11 cellular contexts compared by ENCODE assay signal in the genomic region with DNA sequence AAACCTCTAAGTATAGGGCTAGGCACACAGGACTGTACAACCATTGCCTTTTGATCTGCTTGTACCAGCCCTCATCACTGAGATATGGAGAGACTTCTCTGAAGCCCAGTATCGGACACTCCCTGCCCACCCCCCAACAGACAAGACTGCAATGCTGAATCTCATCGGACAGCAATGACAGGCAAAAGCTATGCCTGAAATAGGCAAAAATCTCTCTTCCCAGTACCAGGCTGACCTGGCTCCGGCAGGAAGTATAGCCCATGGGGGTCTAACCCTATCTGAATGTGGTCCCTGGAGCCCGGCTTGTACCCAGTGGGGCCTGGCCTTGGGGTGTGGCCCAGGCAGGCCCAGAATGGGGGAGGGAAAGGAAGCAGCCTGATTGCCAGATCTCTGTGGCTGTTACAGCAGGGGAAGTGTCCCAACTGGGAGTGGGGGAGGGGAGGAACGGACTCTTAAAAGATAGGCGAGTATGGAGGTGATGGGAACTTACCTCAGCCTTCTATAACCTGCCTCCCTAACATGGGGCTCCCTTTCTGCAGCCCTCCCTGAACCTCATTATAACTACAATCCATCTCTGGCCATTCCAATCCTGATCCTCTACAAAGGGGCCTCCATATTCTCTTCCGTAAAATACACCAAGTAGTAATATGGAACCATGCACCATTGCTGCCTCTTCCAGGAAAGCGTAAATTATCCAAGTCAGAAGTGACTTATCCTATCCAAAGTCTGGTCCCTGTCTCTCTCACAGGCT. TPM values are rescaled to one million over a fixed set of nuclear protein-coding genes. Genes with fewer than 3 reads are reported as not detected.
A peak's percentile ranks its signal among the peaks of the same experiment; 100 is the strongest.
DNase-seq lines count a peak whose midpoint lies in the region; ATAC-seq, FAIRE-seq and TF ChIP-seq lines count a peak whose summit lies in the region.
"Had no signal": no experiment of that assay in that cellular context is flagged by ENCODE, and none has a peak within 500 bp of the region (broad histone marks: within the 10 kb centered on the region; RNA-seq: fewer than 3 reads in every experiment).

No MANE protein-coding gene starts in this region.

- DNase-seq in GM12892 (ENCODE audit: insufficient read length) (no peak), T-helper 17 cell (no peak), fibroblast of villous mesenchyme (ENCODE audit: low read depth) (peak; percentile 11), gastrocnemius medialis (peak in 1 of 2 donors; percentile 36), NCI-H524 (lab: John Stamatoyannopoulos, UW) (no peak)
- DNase-seq: activated CD4-positive, alpha-beta T cell treated with anti-CD3 and anti-CD28 coated beads for 4 hours; NCI-H187 treated with DMSO at 0.1 percent for 48 hours had no signal

- H3K4me1 ChIP-seq in gastrocnemius medialis: peaks cover 18 to 28% of the 10 kb centered on the region in 2 donors

- intact Hi-C loops in gastrocnemius medialis (cut with DNase I; ENCODE audit: low total_unique reads): no loop called here

- peak overlapping the region; percentile 97 for H3K4me3 Mint-ChIP-seq in T-helper 17 cell

- H3K9me3 ChIP-seq in T-helper 17 cell (ENCODE audit: control insufficient read depth, low read length, poor library complexity, severe bottlenecking): no peaks in the 10 kb centered on the region
- H3K9me3 ChIP-seq in gastrocnemius medialis: no peaks in the 10 kb centered on the region
- H3K9me3 ChIP-seq: suprapubic skin had no signal

- no peak for ATAC-seq in T-helper 17 cell
- ATAC-seq in gastrocnemius medialis: peak in 1 of 2 donors; percentile 29
- no peak for ATAC-seq in GM18498 (IDR thresholded peaks at IDR 0.05; ENCODE audit: unreplicated experiment)
- ATAC-seq in HG03045 (IDR thresholded peaks at IDR 0.05; ENCODE audit: unreplicated experiment): no peak
- ATAC-seq in HG03159 (IDR thresholded peaks at IDR 0.05; ENCODE audit: unreplicated experiment): no peak

- in situ Hi-C loops in gastrocnemius medialis (cut with MboI; ENCODE audit: low sequenced_read_pairs in 4 of 4): loop anchor here in 3 of 4 donors (25.0 kb wide), 2 partner anchors 372 to 778 kb away; a partner anchor contains a TSS

- no peak overlapping the region for H3K4me3 ChIP-seq in fibroblast of villous mesenchyme (ENCODE audit: low read depth, low read length)
- H3K4me3 ChIP-seq in gastrocnemius medialis: no peak overlapping the region
- H3K4me3 ChIP-seq: suprapubic skin had no signal

- no peak for TF ChIP-seq CTCF in fibroblast of villous mesenchyme (IDR thresholded peaks at IDR 0.05; ENCODE audit: insufficient read depth, low read depth, low read length)
- TF ChIP-seq CTCF in gastrocnemius medialis (IDR thresholded peaks at IDR 0.05 in 4 of 5, conservative IDR thresholded peaks at IDR 0.05 in 1 of 5): no peak

- no peaks in the 10 kb centered on the region for H3K27me3 Mint-ChIP-seq in T-helper 17 cell

- H3K27ac ChIP-seq in gastrocnemius medialis: peak overlapping the region in 3 of 4 donors; percentile 11 to 41 (median 32)
- H3K27ac ChIP-seq: suprapubic skin had no signal

- H3K27ac Mint-ChIP-seq in T-helper 17 cell: peak overlapping the region; percentile 98

- TF ChIP-seq POLR2A in GM12892 (IDR thresholded peaks at IDR 0.05; ENCODE audit: low read depth, low read length) (no peak), gastrocnemius medialis (IDR thresholded peaks at IDR 0.05) (no peak)

- H3K27me3 ChIP-seq in gastrocnemius medialis: no peaks in the 10 kb centered on the region
- H3K27me3 ChIP-seq: suprapubic skin had no signal

- peaks cover 72% of the 10 kb centered on the region for H3K4me1 Mint-ChIP-seq in T-helper 17 cell

- H3K36me3 ChIP-seq in gastrocnemius medialis: peaks cover 0 to 7% of the 10 kb centered on the region in 2 donors

- FAIRE-seq in GM12892 (lab: Jason Lieb, UNC): peak; percentile 27

- peaks cover 9% of the 10 kb centered on the region for H3K36me3 Mint-ChIP-seq in T-helper 17 cell (ENCODE audit: low read depth)

RNA-seq across cellular contexts. Expression of a gene that starts 6.2 kb away (rescaled TPM):
- polyA plus RNA-seq in GM12892 (2012; ENCODE audit: missing spikeins): 61.8 TPM
- total RNA-seq in T-helper 17 cell: 100 to 1,000 TPM; 114 to 123 TPM
- 9.0 and 9.5 TPM in 2 replicates for total RNA-seq in fibroblast of villous mesenchyme
- 10 to 100 TPM; 38.0 to 77.4 (median 46.9) TPM for total RNA-seq in gastrocnemius medialis

RNA-seq across cellular contexts. Expression of a gene that starts 20.9 kb away (rescaled TPM):
- polyA plus RNA-seq in GM12892 (2012; ENCODE audit: missing spikeins): 25.2 TPM
- 100 to 1,000 TPM; 115 to 125 TPM for total RNA-seq in T-helper 17 cell
- total RNA-seq in fibroblast of villous mesenchyme: 27.4 and 36.7 TPM in 2 replicates
- total RNA-seq in gastrocnemius medialis: 100 to 1,000 TPM in 1 of 4 donors, 10 to 100 TPM in 3; 45.9 to 132 (median 87.3) TPM

RNA-seq across cellular contexts. Expression of a gene that starts 26.2 kb away (rescaled TPM):
- polyA plus RNA-seq in GM12892 (2012; ENCODE audit: missing spikeins): 24.1 TPM
- 10 to 100 TPM; 17.8 to 19.3 TPM for total RNA-seq in T-helper 17 cell
- 7.4 and 8.2 TPM in 2 replicates for total RNA-seq in fibroblast of villous mesenchyme
- total RNA-seq in gastrocnemius medialis: 1 to 10 TPM; 4.6 to 8.0 (median 6.5) TPM

RNA-seq across cellular contexts. Expression of a gene that starts 37.2 kb away (rescaled TPM):
- polyA plus RNA-seq in GM12892 (2012; ENCODE audit: missing spikeins): 40.5 TPM
- 100 to 1,000 TPM; 120 to 128 TPM for total RNA-seq in T-helper 17 cell
- 136 and 183 TPM in 2 replicates for total RNA-seq in fibroblast of villous mesenchyme
- 100 to 1,000 TPM in 2 of 4 donors, 10 to 100 TPM in 2; 65.2 to 128 (median 102) TPM for total RNA-seq in gastrocnemius medialis
